In genomic region chr1:100626397-100626796, GRCh38 we compare ENCODE assay signal across 1 cellular context.
TF ChIP-seq lines count a peak whose summit lies in the region.

No MANE protein-coding gene starts in this region.

TF ChIP-seq in GM12878, 131 proteins besides CTCF, POLR2A, EP300 and RAD21 (continued from another document):
- peak; percentile 46; the same call in 1 of the 2 replicates for TF ChIP-seq ATF2 (IDR thresholded peaks at IDR 0.05; ENCODE audit: low read length)
- TF ChIP-seq CREB1 (IDR thresholded peaks at IDR 0.05; ENCODE audit: low read depth) = peak; percentile 21; the same call in 1 of the 2 replicates
- TF ChIP-seq PBX3 (IDR thresholded peaks at IDR 0.05; ENCODE audit: insufficient replicate concordance, low read depth, low read length) = no peak
- TF ChIP-seq TCF7 (IDR thresholded peaks at IDR 0.05; ENCODE audit: borderline replicate concordance) = 0 out of 2 replicates have a peak, but pooled peaks have one; percentile 45
- TF ChIP-seq RUNX3 (IDR thresholded peaks at IDR 0.05; ENCODE audit: low read length) = peak; percentile 21; the same call in 1 of the 2 replicates
- 0 out of 2 replicates have a peak, but pooled peaks have one; percentile 63 for TF ChIP-seq NFIC (IDR thresholded peaks at IDR 0.05; ENCODE audit: low read depth, low read length)
- peak; percentile 20; the same call in 1 of the 2 replicates for TF ChIP-seq MTA2 (IDR thresholded peaks at IDR 0.05; ENCODE audit: low read depth)
- no peak for TF ChIP-seq SMC3 (IDR thresholded peaks at IDR 0.05; ENCODE audit: borderline replicate concordance, low read length)
- no peak for TF ChIP-seq ZNF384 (IDR thresholded peaks at IDR 0.05; ENCODE audit: borderline replicate concordance, low read depth, low read length)
- no peak for TF ChIP-seq ZBTB4 (CRISPR knock-in tag; IDR thresholded peaks at IDR 0.05)
- peak; percentile 63 for TF ChIP-seq EED (IDR thresholded peaks at IDR 0.05; ENCODE audit: low read depth)
- no peak for TF ChIP-seq ELK1 (IDR thresholded peaks at IDR 0.05; ENCODE audit: low read depth, low read length)
- peak; percentile 82 for TF ChIP-seq JUNB (IDR thresholded peaks at IDR 0.05)
- TF ChIP-seq CREM (IDR thresholded peaks at IDR 0.05; ENCODE audit: low read depth) = peak; percentile 11; the same call in 1 of the 2 replicates
- peak; percentile 13; the same call in 1 of the 2 replicates for TF ChIP-seq PKNOX1 (IDR thresholded peaks at IDR 0.05)
